ENCODE assay signal across 21 cellular contexts in genomic region chr12:12399906-12400305, GRCh38. TPM values are rescaled to one million over a fixed set of nuclear protein-coding genes. Genes with fewer than 3 reads are reported as not detected.
DNase-seq lines count a peak whose midpoint lies in the region; ATAC-seq and TF ChIP-seq lines count a peak whose summit lies in the region.
"Had no signal": no experiment of that assay in that cellular context is flagged by ENCODE, and none has a peak within 500 bp of the region (broad histone marks: within the 10 kb centered on the region; RNA-seq: fewer than 3 reads in every experiment).

No MANE protein-coding gene starts in this region.

- H3K27me3 Mint-ChIP-seq in activated CD4-positive, alpha-beta memory T cell treated with anti-CD3 and anti-CD28 coated beads for 36 hours = no peaks in the 10 kb centered on the region
- no peaks in the 10 kb centered on the region for H3K27me3 Mint-ChIP-seq in activated CD4-positive, alpha-beta memory T cell treated with anti-CD3 and anti-CD28 coated beads, Interleukin-2, amount 10 ng/mL, durations not matched to agents 7 days and 5 days
- H3K27me3 Mint-ChIP-seq: stimulated activated naive CD8-positive, alpha-beta T cell treated with anti-CD3 and anti-CD28 coated beads, Interleukin-15, amount 100 ng/mL, for 72 hours had no signal

- peaks cover 18% of the 10 kb centered on the region for H3K36me3 Mint-ChIP-seq in activated CD4-positive, alpha-beta memory T cell treated with anti-CD3 and anti-CD28 coated beads for 36 hours
- peaks cover 64% of the 10 kb centered on the region for H3K36me3 Mint-ChIP-seq in activated CD4-positive, alpha-beta memory T cell treated with anti-CD3 and anti-CD28 coated beads, Interleukin-2, amount 10 ng/mL, durations not matched to agents 7 days and 5 days (ENCODE audit: low read depth)

- POLR2A ChIA-PET in activated CD4-positive, alpha-beta memory T cell treated with anti-CD3 and anti-CD28 coated beads for 36 hours (lab: Charles Lee) = no interaction called here
- POLR2A ChIA-PET in activated CD4-positive, alpha-beta memory T cell treated with anti-CD3 and anti-CD28 coated beads, Interleukin-2, amount 10 ng/mL, durations not matched to agents 7 days and 5 days (lab: Charles Lee) = interaction anchor here (1.0 to 1.4 kb wide), 2 partner anchors 15 to 63 kb away, joined by 3 read pairs; no protein-coding TSS in a partner anchor

- ATAC-seq in lower lobe of right lung (peak in 1 of 2 donors; percentile 39), upper lobe of right lung (no peak), HG03571 (IDR thresholded peaks at IDR 0.05; ENCODE audit: unreplicated experiment) (no peak)
- ATAC-seq: activated CD4-positive, CD25-positive, alpha-beta regulatory T cell treated with anti-CD3 and anti-CD28 coated beads, Interleukin-2, amount 50 U/mL, for 24 hours; GM12878; stimulated activated naive CD8-positive, alpha-beta T cell treated with anti-CD3 and anti-CD28 coated beads, Interleukin-15, amount 100 ng/mL, for 72 hours had no signal

- H3K27ac ChIP-seq in coronary artery = peak overlapping the region; percentile 1 to 74
- H3K27ac ChIP-seq in lower lobe of right lung = peak overlapping the region; percentile 63
- H3K27ac ChIP-seq in upper lobe of right lung = peak overlapping the region; percentile 20
- H3K27ac ChIP-seq: PC-9 had no signal

- H3K4me3 Mint-ChIP-seq in activated CD4-positive, alpha-beta memory T cell treated with anti-CD3 and anti-CD28 coated beads for 36 hours = no peak overlapping the region
- H3K4me3 Mint-ChIP-seq in activated CD4-positive, alpha-beta memory T cell treated with anti-CD3 and anti-CD28 coated beads, Interleukin-2, amount 10 ng/mL, durations not matched to agents 7 days and 5 days = no peak overlapping the region
- H3K4me3 Mint-ChIP-seq: stimulated activated naive CD8-positive, alpha-beta T cell treated with anti-CD3 and anti-CD28 coated beads, Interleukin-15, amount 100 ng/mL, for 72 hours; T-helper 2 cell treated with Interferon-gamma antibody and Interleukin-4, amounts not matched to agents 5 μg/mL and 100 μg/mL, for 36 hours had no signal

- no peak for DNase-seq in activated CD4-positive, alpha-beta memory T cell treated with anti-CD3 and anti-CD28 coated beads for 36 hours
- DNase-seq in activated CD4-positive, alpha-beta memory T cell treated with anti-CD3 and anti-CD28 coated beads, Interleukin-2, amount 10 ng/mL, durations not matched to agents 7 days and 5 days = no peak
- DNase-seq in coronary artery (ENCODE audit: low spot score) (no peak), lower lobe of right lung (no peak), upper lobe of right lung (no peak), cerebellar cortex (ENCODE audit: low spot score) (no peak), NCI-H526 (lab: John Stamatoyannopoulos, UW) (no peak)
- DNase-seq: 8988T; activated gamma-delta T cell treated with Interleukin-2 at 50 U/mL for 16 hours; BE2C; NCI-H1105 treated with DMSO at 0.1 percent for 48 hours; NCI-H774; PC-9; sigmoid colon; stimulated activated CD4-positive, alpha-beta T cell treated with anti-CD3 and anti-CD28 coated beads, Interleukin-1b, Interleukin-23, amount 100 ng/mL, for 48 hours; stimulated activated naive CD8-positive, alpha-beta T cell treated with anti-CD3 and anti-CD28 coated beads, Interleukin-15, amount 100 ng/mL, for 72 hours had no signal

- peaks cover 4% of the 10 kb centered on the region for H3K9me3 Mint-ChIP-seq in activated CD4-positive, alpha-beta memory T cell treated with anti-CD3 and anti-CD28 coated beads for 36 hours
- peaks cover 7% of the 10 kb centered on the region for H3K9me3 Mint-ChIP-seq in activated CD4-positive, alpha-beta memory T cell treated with anti-CD3 and anti-CD28 coated beads, Interleukin-2, amount 10 ng/mL, durations not matched to agents 7 days and 5 days

- intact Hi-C loops in activated CD4-positive, alpha-beta memory T cell treated with anti-CD3 and anti-CD28 coated beads for 36 hours (cut with micrococcal nuclease) = no loop called here
- intact Hi-C loops in lower lobe of right lung (cut with DNase I) (no loop called here), upper lobe of right lung (cut with DNase I) (no loop called here)

- peak overlapping the region; percentile 23 for H3K27ac Mint-ChIP-seq in activated CD4-positive, alpha-beta memory T cell treated with anti-CD3 and anti-CD28 coated beads for 36 hours
- H3K27ac Mint-ChIP-seq in activated CD4-positive, alpha-beta memory T cell treated with anti-CD3 and anti-CD28 coated beads, Interleukin-2, amount 10 ng/mL, durations not matched to agents 7 days and 5 days = no peak overlapping the region
- H3K27ac Mint-ChIP-seq: stimulated activated naive CD8-positive, alpha-beta T cell treated with anti-CD3 and anti-CD28 coated beads, Interleukin-15, amount 100 ng/mL, for 72 hours had no signal

- peaks cover 72% of the 10 kb centered on the region for H3K4me1 Mint-ChIP-seq in activated CD4-positive, alpha-beta memory T cell treated with anti-CD3 and anti-CD28 coated beads for 36 hours (ENCODE audit: low read depth)
- peaks cover 52% of the 10 kb centered on the region for H3K4me1 Mint-ChIP-seq in activated CD4-positive, alpha-beta memory T cell treated with anti-CD3 and anti-CD28 coated beads, Interleukin-2, amount 10 ng/mL, durations not matched to agents 7 days and 5 days

- H3K4me3 ChIP-seq in coronary artery (no peak overlapping the region), lower lobe of right lung (no peak overlapping the region), upper lobe of right lung (no peak overlapping the region)
- H3K4me3 ChIP-seq: GM12878, PC-9, sigmoid colon, SJSA1 had no signal

- H3K36me3 ChIP-seq in lower lobe of right lung (no peaks in the 10 kb centered on the region), upper lobe of right lung (no peaks in the 10 kb centered on the region)
- H3K36me3 ChIP-seq: BE2C, sigmoid colon, SJSA1 had no signal

- H3K9me3 ChIP-seq in lower lobe of right lung (no peaks in the 10 kb centered on the region), upper lobe of right lung (no peaks in the 10 kb centered on the region)
- H3K9me3 ChIP-seq: BE2C, sigmoid colon, SJSA1 had no signal

- H3K4me1 ChIP-seq in lower lobe of right lung (peaks cover 23% of the 10 kb centered on the region), upper lobe of right lung (peaks cover 21% of the 10 kb centered on the region)

- H3K27me3 ChIP-seq in lower lobe of right lung (ENCODE audit: low read depth) (no peaks in the 10 kb centered on the region), upper lobe of right lung (no peaks in the 10 kb centered on the region)
- H3K27me3 ChIP-seq: BE2C, sigmoid colon, SJSA1 had no signal

- CTCF ChIA-PET in activated CD4-positive, alpha-beta memory T cell treated with anti-CD3 and anti-CD28 coated beads for 36 hours (lab: Charles Lee) = interaction anchor here (0.6 to 1.0 kb wide), 2 partner anchors 11 to 23 kb away, joined by 3 read pairs; no protein-coding TSS in a partner anchor
- CTCF ChIA-PET in activated CD4-positive, alpha-beta memory T cell treated with anti-CD3 and anti-CD28 coated beads, Interleukin-2, amount 10 ng/mL, durations not matched to agents 7 days and 5 days (lab: Charles Lee) = no interaction called here

- TF ChIP-seq CTCF in coronary artery (IDR thresholded peaks at IDR 0.05) (no peak), lower lobe of right lung (IDR thresholded peaks at IDR 0.05) (no peak), upper lobe of right lung (IDR thresholded peaks at IDR 0.05) (no peak)

RNA-seq across cellular contexts. Expression of gene BORCS5, which starts 43.0 kb away (rescaled TPM):
- 10 to 100 TPM; 43.7 to 47.8 TPM for total RNA-seq in activated CD4-positive, alpha-beta memory T cell treated with anti-CD3 and anti-CD28 coated beads for 36 hours
- total RNA-seq in activated CD4-positive, alpha-beta memory T cell treated with anti-CD3 and anti-CD28 coated beads, Interleukin-2, amount 10 ng/mL, durations not matched to agents 7 days and 5 days = 10 to 100 TPM; 30.9 to 32.4 TPM
- total RNA-seq in lower lobe of right lung = 10.1 TPM
- 14.0 TPM for total RNA-seq in upper lobe of right lung

RNA-seq across cellular contexts. Expression of gene MANSC1, which starts 49.9 kb away (rescaled TPM):
- total RNA-seq in activated CD4-positive, alpha-beta memory T cell treated with anti-CD3 and anti-CD28 coated beads for 36 hours = 1 to 10 TPM; 1.9 to 2.2 TPM
- under 1 TPM; 0.10 to 0.15 TPM for total RNA-seq in activated CD4-positive, alpha-beta memory T cell treated with anti-CD3 and anti-CD28 coated beads, Interleukin-2, amount 10 ng/mL, durations not matched to agents 7 days and 5 days
- total RNA-seq in lower lobe of right lung (23.7 TPM), upper lobe of right lung (26.4 TPM)
